Comparison of ENCODE assay signal across 24 cellular contexts in the genomic region with DNA sequence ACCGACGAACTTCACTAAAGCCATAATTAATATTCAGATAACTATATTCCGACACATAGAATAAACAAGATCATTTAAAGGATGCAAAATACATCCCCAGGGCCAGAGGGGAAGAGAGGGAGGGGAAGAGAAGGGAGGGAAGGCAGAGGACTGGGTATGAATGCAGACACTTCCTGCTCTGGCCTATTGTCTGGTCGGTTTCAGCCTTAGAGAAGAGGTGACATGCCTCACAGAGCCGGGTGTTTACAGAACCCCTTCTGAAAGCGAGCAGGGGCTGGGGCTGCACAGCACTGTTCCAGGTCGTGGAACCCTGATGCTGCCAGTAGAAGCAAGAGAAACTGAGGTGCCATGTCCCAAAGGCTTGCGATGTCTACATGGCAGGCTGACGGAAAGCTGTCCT. TPM values are rescaled to one million over a fixed set of nuclear protein-coding genes. Genes with fewer than 3 reads are reported as not detected.
A peak's percentile ranks its signal among the peaks of the same experiment; 100 is the strongest.
DNase-seq lines count a peak whose midpoint lies in the region; ATAC-seq and TF ChIP-seq lines count a peak whose summit lies in the region.
"Had no signal": no experiment of that assay in that cellular context is flagged by ENCODE, and none has a peak within 500 bp of the region (broad histone marks: within the 10 kb centered on the region; RNA-seq: fewer than 3 reads in every experiment).

No MANE protein-coding gene starts in this region.

- H3K9me3 ChIP-seq in endocrine pancreas (ENCODE audit: control insufficient read depth, low read length) (no peaks in the 10 kb centered on the region), tibial nerve (no peaks in the 10 kb centered on the region)
- H3K9me3 ChIP-seq: SJCRH30 had no signal

- ATAC-seq in GM21529 (IDR thresholded peaks at IDR 0.05; ENCODE audit: unreplicated experiment): peak; percentile 37
- no peak for ATAC-seq in foreskin keratinocyte
- ATAC-seq: T-helper 17 cell had no signal

- H3K36me3 ChIP-seq in endocrine pancreas (ENCODE audit: control insufficient read depth, insufficient read depth, low read length) (no peaks in the 10 kb centered on the region), tibial nerve (no peaks in the 10 kb centered on the region)
- H3K36me3 ChIP-seq: SJCRH30 had no signal

- H3K27me3 ChIP-seq in endocrine pancreas (ENCODE audit: control insufficient read depth, insufficient read depth, low read length): no peaks in the 10 kb centered on the region
- H3K27me3 ChIP-seq in foreskin keratinocyte: peaks cover 53% of the 10 kb centered on the region
- peaks cover 0 to 41% of the 10 kb centered on the region in 2 donors for H3K27me3 ChIP-seq in tibial nerve
- H3K27me3 ChIP-seq: SJCRH30 had no signal

- no peaks in the 10 kb centered on the region for H3K4me1 ChIP-seq in endocrine pancreas (ENCODE audit: control insufficient read depth, insufficient read depth, low read length)
- no peaks in the 10 kb centered on the region for H3K4me1 ChIP-seq in foreskin keratinocyte
- H3K4me1 ChIP-seq in tibial nerve: peaks cover 0 to 6% (median 0%) of the 10 kb centered on the region in 4 donors
- H3K4me1 ChIP-seq: SJCRH30 had no signal

- TF ChIP-seq EP300 in tibial nerve (IDR thresholded peaks at IDR 0.05): no peak

- no peak for TF ChIP-seq CTCF in foreskin keratinocyte (conservative IDR thresholded peaks at IDR 0.05)
- no peak for TF ChIP-seq CTCF in tibial nerve (IDR thresholded peaks at IDR 0.05)

- TF ChIP-seq POLR2A in tibial nerve (IDR thresholded peaks at IDR 0.05): no peak

- H3K9ac ChIP-seq in endocrine pancreas (ENCODE audit: control insufficient read depth, insufficient read depth, low read length): no peak overlapping the region

- 56 to 59% methylated on average over 9 of the region's 9 CpGs for WGBS in tibial nerve, 2 donors

- H3K27ac ChIP-seq in foreskin keratinocyte: no peak overlapping the region
- no peak overlapping the region for H3K27ac ChIP-seq in substantia nigra (ENCODE audit: low read depth, low read length, poor library complexity, severe bottlenecking)
- H3K27ac ChIP-seq in tibial nerve: no peak overlapping the region
- H3K27ac ChIP-seq: SJCRH30 had no signal

- H3K4me3 ChIP-seq in endocrine pancreas (ENCODE audit: control insufficient read depth, insufficient read depth, low read length): peak overlapping the region; percentile 30
- H3K4me3 ChIP-seq in tibial nerve: no peak overlapping the region
- H3K4me3 ChIP-seq: SJCRH30 had no signal

- DNase-seq in NCI-H2171 treated with DMSO at 0.1 percent for 48 hours (lab: John Stamatoyannopoulos, UW) (peak; percentile 55), NCI-H2171 (lab: John Stamatoyannopoulos, UW) (no peak), NCI-H526 treated with DMSO at 0.1 percent for 48 hours (lab: John Stamatoyannopoulos, UW) (peak; percentile 2), foreskin keratinocyte (no peak), substantia nigra (lab: John Stamatoyannopoulos, UW) (no peak), tibial nerve (ENCODE audit: low spot score in 2 of 2) (no peak)
- DNase-seq: 8988T; CD4-positive, CD25-positive, alpha-beta regulatory T cell; COR-L47; DMS 273 treated with DMSO at 0.1 percent for 48 hours; GF-D8; H7; Karpas-422; NCI-H1092; NCI-H1694; NCI-H2107; NCI-H446; NCI-H774; SJCRH30; T-helper 17 cell had no signal

RNA-seq across cellular contexts. Expression of a gene that starts 31.0 kb away (rescaled TPM):
- total RNA-seq in foreskin keratinocyte (not detected in 2 replicates), tibial nerve (not detected)
- not detected in 2 replicates for polyA plus RNA-seq in foreskin keratinocyte
- total RNA-seq: CD4-positive, CD25-positive, alpha-beta regulatory T cell; MCF 10A; SJCRH30; T-helper 17 cell had no signal
- polyA plus RNA-seq: AG04450 had no signal

Comparison
In these comparisons a context has a peak if more than half of its experiments do, and no peak if none do; other contexts are left out.
1. DNase-seq: peak in NCI-H2171 treated with DMSO at 0.1 percent for 48 hours (single experiment) and NCI-H526 treated with DMSO at 0.1 percent for 48 hours (single experiment); none in NCI-H2171 (single experiment), foreskin keratinocyte (0 of 2), substantia nigra (0 of 49) and tibial nerve (0 of 2).